In the genomic region with DNA sequence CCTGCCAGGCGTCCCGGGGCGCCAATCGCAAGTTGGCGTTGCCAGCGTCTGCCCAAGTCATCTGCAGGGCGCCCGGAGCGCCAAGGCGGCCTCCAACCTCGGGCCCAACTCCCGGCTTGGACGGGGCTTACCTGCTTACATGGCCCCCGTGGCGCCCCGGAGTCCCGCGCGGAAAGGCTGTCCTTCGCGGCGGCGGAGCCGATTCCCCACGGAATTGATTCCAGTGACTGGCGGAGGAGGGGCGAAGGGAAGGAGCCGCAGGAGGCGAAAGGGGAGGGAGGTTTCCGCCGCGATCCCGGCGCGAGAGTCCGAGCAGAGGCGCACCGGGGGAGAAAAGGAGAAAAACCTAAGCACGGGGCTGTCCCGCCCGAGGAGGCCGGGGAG, we compare ENCODE assay signal across 8 cellular contexts. TPM values are rescaled to one million over a fixed set of nuclear protein-coding genes. Genes with fewer than 3 reads are reported as not detected.
DNase-seq lines count a peak whose midpoint lies in the region; ATAC-seq and TF ChIP-seq lines count a peak whose summit lies in the region.

No MANE protein-coding gene starts in this region.

- H3F3A ChIP-seq in SK-N-SH (replicated peaks; ENCODE audit: insufficient read depth) = peaks cover 16% of the 10 kb centered on the region

- POLR2A ChIA-PET in SK-N-SH (lab: Yijun Ruan, JAX) = no interaction called here

- no peak for TF ChIP-seq RAD21 in SK-N-SH (IDR thresholded peaks at IDR 0.05; ENCODE audit: low read length)

- peaks cover 39% of the 10 kb centered on the region for H4K20me1 ChIP-seq in SK-N-SH (ENCODE audit: insufficient read depth)

- ATAC-seq in HG03469 (IDR thresholded peaks at IDR 0.05; ENCODE audit: unreplicated experiment) = no peak

- H3K9me3 ChIP-seq in SK-N-SH (no peaks in the 10 kb centered on the region), esophagus muscularis mucosa (no peaks in the 10 kb centered on the region), neuronal stem cell (replicated peaks in 1 of 2; ENCODE audit: control insufficient read depth in 2 of 2, insufficient read depth in 1 of 2, low read depth in 1 of 2, low read length in 2 of 2) (no peaks in the 10 kb centered on the region)

- no peak overlapping the region for H3K4ac ChIP-seq in neuronal stem cell (ENCODE audit: low read length)

- no peak for TF ChIP-seq EP300 in SK-N-SH (IDR thresholded peaks at IDR 0.05; ENCODE audit: borderline replicate concordance in 1 of 2, low read depth in 1 of 2, low read length in 1 of 2)
- no peak for TF ChIP-seq EP300 in esophagus muscularis mucosa (IDR thresholded peaks at IDR 0.05)

- no peak for TF ChIP-seq CTCF in SK-N-SH (IDR thresholded peaks at IDR 0.05)
- no peak for TF ChIP-seq CTCF in esophagus muscularis mucosa (IDR thresholded peaks at IDR 0.05)

- H4K8ac ChIP-seq in neuronal stem cell (ENCODE audit: low read depth, low read length) = peak overlapping the region; percentile 66

- no peaks in the 10 kb centered on the region for H3K27me3 ChIP-seq in SK-N-SH (ENCODE audit: insufficient read depth)
- H3K27me3 ChIP-seq in esophagus muscularis mucosa = no peaks in the 10 kb centered on the region
- no peaks in the 10 kb centered on the region for H3K27me3 ChIP-seq in neuronal stem cell (ENCODE audit: control insufficient read depth in 3 of 3, insufficient read depth in 3 of 3, low read depth in 1 of 3, low read length in 3 of 3)

- peak overlapping the region; percentile 75 for H2BK15ac ChIP-seq in neuronal stem cell (ENCODE audit: low read length)

- H3K14ac ChIP-seq in neuronal stem cell (ENCODE audit: low read length) = no peak overlapping the region

- TF ChIP-seq POLR2A in esophagus muscularis mucosa (IDR thresholded peaks at IDR 0.05; ENCODE audit: low read depth) = no peak

- peaks cover 53% of the 10 kb centered on the region for H3K79me2 ChIP-seq in SK-N-SH (ENCODE audit: insufficient read depth)

- H3K4me2 ChIP-seq in SK-N-SH = peak overlapping the region; percentile 84
- peak overlapping the region; percentile 88 for H3K4me2 ChIP-seq in neuronal stem cell (ENCODE audit: insufficient read depth, low read length, poor library complexity, severe bottlenecking)

- DNase-seq in activated CD4-positive, alpha-beta T cell treated with anti-CD3 and anti-CD28 coated beads, Interleukin-2, amount 10 ng/mL, durations not matched to agents 24 days and 14 days = peak; percentile 69
- DNase-seq in activated CD4-positive, alpha-beta T cell treated with anti-CD3 and anti-CD28 coated beads, Interleukin-2, amount 50 U/mL, for 4 hours = no peak
- peak; percentile 75 for DNase-seq in SK-N-SH
- peak; percentile 91 for DNase-seq in esophagus muscularis mucosa (ENCODE audit: extremely low spot score)
- DNase-seq in neuronal stem cell (ENCODE audit: low spot score) = peak; percentile 44
- DNase-seq in SW480 (ENCODE audit: low spot score) = no peak
- no peak for DNase-seq in NCI-H1092 (lab: John Stamatoyannopoulos, UW)

- H3K9me3 Mint-ChIP-seq in activated CD4-positive, alpha-beta T cell treated with anti-CD3 and anti-CD28 coated beads, Interleukin-2, amount 10 ng/mL, durations not matched to agents 24 days and 14 days = no peaks in the 10 kb centered on the region

- intact Hi-C loops in activated CD4-positive, alpha-beta T cell treated with anti-CD3 and anti-CD28 coated beads, Interleukin-2, amount 10 ng/mL, durations not matched to agents 24 days and 14 days (cut with micrococcal nuclease) = loop anchor here (2.0 to 5.0 kb wide), 3 partner anchors 16 to 109 kb away; no protein-coding TSS in a partner anchor
- intact Hi-C loops in esophagus muscularis mucosa (cut with DNase I) = loop anchor here (5.0 to 10.0 kb wide), 4 partner anchors 59 to 216 kb away; no protein-coding TSS in a partner anchor

- 2% methylated on average over 18 of the region's 42 CpGs for WGBS in SK-N-SH (ENCODE audit: low lambda C conversion rate)
- WGBS in esophagus muscularis mucosa = 0% methylated on average over 20 of the region's 42 CpGs
- WGBS in neuronal stem cell (ENCODE audit: extremely low coverage in 2 of 2, insufficient read length in 2 of 2, insufficient replicate concordance in 1 of 2), 2 donors = no CpG with 5 or more reads among the region's 42 CpGs

- H3K9ac ChIP-seq in SK-N-SH = peak overlapping the region; percentile 95
- H3K9ac ChIP-seq in neuronal stem cell (ENCODE audit: low read depth, low read length, poor library complexity) = peak overlapping the region; percentile 93

- peak overlapping the region; percentile 47 for H2BK5ac ChIP-seq in neuronal stem cell (ENCODE audit: low read length)

- peak overlapping the region; percentile 76 for H2BK120ac ChIP-seq in neuronal stem cell (ENCODE audit: low read depth, low read length)

- peaks cover 19% of the 10 kb centered on the region for H3K4me1 Mint-ChIP-seq in activated CD4-positive, alpha-beta T cell treated with anti-CD3 and anti-CD28 coated beads, Interleukin-2, amount 10 ng/mL, durations not matched to agents 24 days and 14 days

- peaks cover 56% of the 10 kb centered on the region for H3K27me3 Mint-ChIP-seq in activated CD4-positive, alpha-beta T cell treated with anti-CD3 and anti-CD28 coated beads, Interleukin-2, amount 10 ng/mL, durations not matched to agents 24 days and 14 days

- peak overlapping the region; percentile 73 to 81 for H3K4me3 ChIP-seq in SK-N-SH (ENCODE audit: low read depth in 2 of 2, low read length in 1 of 2)
- H3K4me3 ChIP-seq in esophagus muscularis mucosa = peak overlapping the region; percentile 67 to 91 (median 80)
- peak overlapping the region; percentile 64 to 97 for H3K4me3 ChIP-seq in neuronal stem cell (ENCODE audit: low read length in 2 of 2)

- H3K36me3 ChIP-seq in SK-N-SH (replicated peaks in 1 of 2; ENCODE audit: control insufficient read depth in 1 of 2, insufficient read depth in 2 of 2, low read length in 1 of 2) = peaks cover 2 to 11% of the 10 kb centered on the region in 2 experiments
- no peaks in the 10 kb centered on the region for H3K36me3 ChIP-seq in esophagus muscularis mucosa
- peaks cover 0 to 2% of the 10 kb centered on the region in 2 donors for H3K36me3 ChIP-seq in neuronal stem cell (replicated peaks in 1 of 2; ENCODE audit: control insufficient read depth in 2 of 2, insufficient read depth in 2 of 2, low read length in 2 of 2)

- CTCF ChIA-PET in SK-N-SH (lab: Yijun Ruan, JAX) = interaction anchor here (1.4 to 4.6 kb wide), 2 partner anchors 77 to 218 kb away, joined by 4 to 17 read pairs; no protein-coding TSS in a partner anchor

- no peaks in the 10 kb centered on the region for H3K9me2 ChIP-seq in SK-N-SH

- H3K79me1 ChIP-seq in neuronal stem cell (ENCODE audit: low read depth, low read length) = no peaks in the 10 kb centered on the region

- peak overlapping the region; percentile 98 for H3K18ac ChIP-seq in neuronal stem cell (ENCODE audit: low read length)

- H3K27ac Mint-ChIP-seq in activated CD4-positive, alpha-beta T cell treated with anti-CD3 and anti-CD28 coated beads, Interleukin-2, amount 10 ng/mL, durations not matched to agents 24 days and 14 days = peak overlapping the region; percentile 87

- peak overlapping the region; percentile 93 for H3K4me3 Mint-ChIP-seq in activated CD4-positive, alpha-beta T cell treated with anti-CD3 and anti-CD28 coated beads, Interleukin-2, amount 10 ng/mL, durations not matched to agents 24 days and 14 days

- no peak overlapping the region for H4K91ac ChIP-seq in neuronal stem cell (ENCODE audit: low read depth, low read length, poor library complexity)

- H2AFZ ChIP-seq in SK-N-SH (ENCODE audit: low read depth) = peak overlapping the region; percentile 73
- peak overlapping the region; percentile 90 for H2AFZ ChIP-seq in neuronal stem cell (ENCODE audit: low read length)

- peak overlapping the region; percentile 67 for H2AK5ac ChIP-seq in neuronal stem cell (ENCODE audit: low read depth, low read length)

- H3K4me1 ChIP-seq in SK-N-SH (ENCODE audit: control insufficient read depth in 1 of 2, insufficient read depth in 2 of 2, low read depth in 1 of 2, low read length in 1 of 2) (peaks cover 20 to 28% of the 10 kb centered on the region in 2 experiments), esophagus muscularis mucosa (peaks cover 26 to 61% (median 49%) of the 10 kb centered on the region in 4 donors), neuronal stem cell (ENCODE audit: control insufficient read depth in 2 of 2, insufficient read depth in 1 of 2, low read depth in 1 of 2, low read length in 2 of 2) (peaks cover 11 to 12% of the 10 kb centered on the region in 2 donors)

- peaks cover 2% of the 10 kb centered on the region for H3K36me3 Mint-ChIP-seq in activated CD4-positive, alpha-beta T cell treated with anti-CD3 and anti-CD28 coated beads, Interleukin-2, amount 10 ng/mL, durations not matched to agents 24 days and 14 days (ENCODE audit: low read depth)

- peak overlapping the region; percentile 90 for H3K23ac ChIP-seq in neuronal stem cell (ENCODE audit: low read depth, low read length, poor library complexity)

- H2BK12ac ChIP-seq in neuronal stem cell (ENCODE audit: low read length) = no peak overlapping the region

- peak overlapping the region; percentile 94 to 98 for H3K27ac ChIP-seq in SK-N-SH (ENCODE audit: low read depth in 2 of 2, low read length in 1 of 2)
- H3K27ac ChIP-seq in esophagus muscularis mucosa (replicated peaks in 1 of 4) = peak overlapping the region; percentile 93 to 99 (median 97)
- peak overlapping the region; percentile 94 for H3K27ac ChIP-seq in neuronal stem cell (replicated peaks; ENCODE audit: low read length)

TF ChIP-seq in SK-N-SH, 30 proteins besides CTCF, POLR2A, EP300 and RAD21 (continues in another document):
- TF ChIP-seq FOSL2 (IDR thresholded peaks at IDR 0.05; ENCODE audit: borderline replicate concordance, low read depth) = no peak

RNA-seq across cellular contexts. Expression of gene PTPN14, which starts 0.4 kb away (rescaled TPM):
- 29.7 and 29.9 TPM in 2 replicates for total RNA-seq in activated CD4-positive, alpha-beta T cell treated with anti-CD3 and anti-CD28 coated beads, Interleukin-2, amount 10 ng/mL, durations not matched to agents 24 days and 14 days
- 12.8 and 14.3 TPM in 2 replicates for polyA plus RNA-seq in SK-N-SH (2012; rRNA removed)
- 11.9 and 13.3 TPM in 2 replicates for polyA plus RNA-seq in SK-N-SH (2012; cell fraction: cytosol; rRNA removed)
- polyA plus RNA-seq in SK-N-SH (2012; cell fraction: nucleus; rRNA removed) = 14.0 and 17.8 TPM in 2 replicates
- total RNA-seq in esophagus muscularis mucosa = 100 to 1,000 TPM in 1 of 4 donors, 10 to 100 TPM in 3; 48.5 to 108 (median 69.1) TPM
- polyA plus RNA-seq in neuronal stem cell (2013, experiment 1 of 2) = 10.2 TPM
- 11.0 TPM for polyA plus RNA-seq in neuronal stem cell (2013, experiment 2 of 2)

RNA-seq across cellular contexts. Expression of gene CENPF, which starts 52.0 kb away (rescaled TPM):
- total RNA-seq in activated CD4-positive, alpha-beta T cell treated with anti-CD3 and anti-CD28 coated beads, Interleukin-2, amount 10 ng/mL, durations not matched to agents 24 days and 14 days = 54.4 and 63.0 TPM in 2 replicates
- 14.5 and 14.9 TPM in 2 replicates for polyA plus RNA-seq in SK-N-SH (2012; rRNA removed)
- polyA plus RNA-seq in SK-N-SH (2012; cell fraction: cytosol; rRNA removed) = 18.1 and 23.0 TPM in 2 replicates
- 7.3 and 15.6 TPM in 2 replicates for polyA plus RNA-seq in SK-N-SH (2012; cell fraction: nucleus; rRNA removed)
- 1 to 10 TPM in 2 of 4 donors, under 1 TPM in 2; 0.32 to 1.2 (median 0.99) TPM for total RNA-seq in esophagus muscularis mucosa
- polyA plus RNA-seq in neuronal stem cell (2013, experiment 1 of 2) = 90.7 TPM
- polyA plus RNA-seq in neuronal stem cell (2013, experiment 2 of 2) = 86.0 TPM

Comparison
In these comparisons a context has a peak if more than half of its experiments do, and no peak if none do; other contexts are left out.
1. DNase-seq: peak in activated CD4-positive, alpha-beta T cell treated with anti-CD3 and anti-CD28 coated beads, Interleukin-2, amount 10 ng/mL, durations not matched to agents 24 days and 14 days (single experiment), SK-N-SH (single experiment), esophagus muscularis mucosa (single experiment) and neuronal stem cell (single experiment); none in activated CD4-positive, alpha-beta T cell treated with anti-CD3 and anti-CD28 coated beads, Interleukin-2, amount 50 U/mL, for 4 hours (0 of 2), SW480 (single experiment) and NCI-H1092 (single experiment).
2. RNA of gene CENPF, which starts 52.0 kb away (total RNA-seq): 54.4 to 63.0 TPM in activated CD4-positive, alpha-beta T cell treated with anti-CD3 and anti-CD28 coated beads, Interleukin-2, amount 10 ng/mL, durations not matched to agents 24 days and 14 days; 0.32 to 1.2 TPM in esophagus muscularis mucosa; every median in the first group is over 10 times any median in the second.
3. Peak in every context shown above with its lines, with median percentiles within 50 percentile points of each other: H3K27ac ChIP-seq and H3K4me3 ChIP-seq.